ENCODE assay signal across 25 cellular contexts in the genomic region with DNA sequence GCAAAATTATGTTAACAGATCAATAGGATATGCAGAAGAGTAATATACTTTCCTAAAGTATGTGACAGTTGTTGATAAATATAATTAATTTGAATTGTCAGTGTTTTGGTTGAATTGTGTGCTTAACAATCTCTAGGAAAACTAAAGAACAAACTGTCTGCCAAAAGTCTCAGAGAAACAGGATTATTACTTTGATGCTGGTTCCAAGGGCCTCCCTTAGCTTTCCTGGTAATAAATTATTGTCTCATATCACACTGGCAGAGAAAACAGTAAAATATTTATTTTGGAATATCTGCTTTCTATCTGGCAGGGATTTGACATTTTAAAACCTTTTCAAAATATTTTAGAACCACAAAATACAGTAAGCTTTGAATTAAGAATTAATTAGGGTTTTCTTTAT. TPM values are rescaled to one million over a fixed set of nuclear protein-coding genes. Genes with fewer than 3 reads are reported as not detected.
A peak's percentile ranks its signal among the peaks of the same experiment; 100 is the strongest.
DNase-seq lines count a peak whose midpoint lies in the region; ATAC-seq and TF ChIP-seq lines count a peak whose summit lies in the region.
"Had no signal": no experiment of that assay in that cellular context is flagged by ENCODE, and none has a peak within 500 bp of the region (broad histone marks: within the 10 kb centered on the region; RNA-seq: fewer than 3 reads in every experiment).

No MANE protein-coding gene starts in this region.

- no peaks in the 10 kb centered on the region for H3K36me3 ChIP-seq in SK-N-MC (ENCODE audit: insufficient read depth, low read length)

- H3K9ac ChIP-seq in SK-N-MC (ENCODE audit: insufficient read length) = no peak overlapping the region

- H3K4me1 Mint-ChIP-seq in naive thymus-derived CD8-positive, alpha-beta T cell = no peaks in the 10 kb centered on the region

- H3K9me3 Mint-ChIP-seq in naive thymus-derived CD8-positive, alpha-beta T cell = no peaks in the 10 kb centered on the region
- H3K9me3 Mint-ChIP-seq: CD8-positive, alpha-beta T cell had no signal

- no peak overlapping the region for H3K27ac Mint-ChIP-seq in naive thymus-derived CD8-positive, alpha-beta T cell
- H3K27ac Mint-ChIP-seq: CD8-positive, alpha-beta T cell had no signal

- in situ Hi-C loops in astrocyte of the cerebellum (cut with HindIII; ENCODE audit: low sequenced_read_pairs) = no loop called here

- no peak for ATAC-seq in naive thymus-derived CD8-positive, alpha-beta T cell
- ATAC-seq in HG03159 (IDR thresholded peaks at IDR 0.05; ENCODE audit: unreplicated experiment) (no peak), GM21390 (IDR thresholded peaks at IDR 0.05; ENCODE audit: unreplicated experiment) (no peak)
- ATAC-seq: A549; CD8-positive, alpha-beta T cell; GM12878; HepG2; Panc1 had no signal

- H3K9me3 ChIP-seq in SK-N-MC (ENCODE audit: low read depth, low read length) = no peaks in the 10 kb centered on the region
- H3K9me3 ChIP-seq: A549, Caco-2 had no signal

- H3K4me3 ChIP-seq in LNCaP clone FGC (ENCODE audit: low read depth, low read length) (no peak overlapping the region), SK-N-MC (peak overlapping the region; percentile 39; the same call in 1 of the 2 replicates), astrocyte of the cerebellum (ENCODE audit: low read depth, low read length) (no peak overlapping the region)
- H3K4me3 ChIP-seq: A549, GM12878 had no signal

- H3K4me3 Mint-ChIP-seq in naive thymus-derived CD8-positive, alpha-beta T cell = no peak overlapping the region
- H3K4me3 Mint-ChIP-seq: CD8-positive, alpha-beta T cell had no signal

- TF ChIP-seq CTCF in LNCaP clone FGC (IDR thresholded peaks at IDR 0.05; ENCODE audit: control insufficient read depth, extremely low read depth, insufficient read depth) = no peak
- TF ChIP-seq CTCF in astrocyte of the cerebellum (IDR thresholded peaks at IDR 0.05; ENCODE audit: low read depth, low read length, missing control alignments) = no peak

- peak; percentile 37 for DNase-seq in LNCaP clone FGC (ENCODE audit: low read depth)
- DNase-seq in SK-N-MC (ENCODE audit: low read depth, low spot score) = no peak
- DNase-seq in astrocyte of the cerebellum (ENCODE audit: low read depth) = peak; percentile 37
- no peak for DNase-seq in naive thymus-derived CD8-positive, alpha-beta T cell
- no peak for DNase-seq in DMS79 treated with DMSO at 0.1 percent for 48 hours (lab: John Stamatoyannopoulos, UW)
- DNase-seq: Caco-2; CD8-positive, alpha-beta T cell; EL; GDM1; HCEC 1CT; Karpas-422; NCI-H1092 treated with DMSO at 0.1 percent for 48 hours; NCI-H1436; NCI-H187; NCI-H2171 treated with DMSO at 0.1 percent for 48 hours; NCI-H446 treated with DMSO at 0.1 percent for 48 hours; NCI-H526; SIG-M5 had no signal

- H3K27me3 Mint-ChIP-seq in naive thymus-derived CD8-positive, alpha-beta T cell = no peaks in the 10 kb centered on the region

- no peaks in the 10 kb centered on the region for H3K36me3 Mint-ChIP-seq in naive thymus-derived CD8-positive, alpha-beta T cell
- H3K36me3 Mint-ChIP-seq: CD8-positive, alpha-beta T cell had no signal

- peak overlapping the region; percentile 0; the same call in 1 of the 2 replicates for H3K27ac ChIP-seq in SK-N-MC
- H3K27ac ChIP-seq: A549, C4-2B had no signal

- POLR2A ChIA-PET in naive thymus-derived CD8-positive, alpha-beta T cell (lab: Charles Lee) = no interaction called here

RNA-seq across cellular contexts. Expression of gene CARMIL1, which starts 40.1 kb away (rescaled TPM):
- 10 to 100 TPM; 12.8 to 13.3 TPM for total RNA-seq in naive thymus-derived CD8-positive, alpha-beta T cell
- polyA plus RNA-seq in naive thymus-derived CD8-positive, alpha-beta T cell = 1 to 10 TPM; 1.3 to 1.9 (median 1.7) TPM

Comparison
In these comparisons a context has a peak if more than half of its experiments do, and no peak if none do; other contexts are left out.
1. DNase-seq: peak in LNCaP clone FGC (single experiment) and astrocyte of the cerebellum (single experiment); none in SK-N-MC (single experiment), naive thymus-derived CD8-positive, alpha-beta T cell (0 of 10) and DMS79 treated with DMSO at 0.1 percent for 48 hours (single experiment).